In the genomic region with DNA sequence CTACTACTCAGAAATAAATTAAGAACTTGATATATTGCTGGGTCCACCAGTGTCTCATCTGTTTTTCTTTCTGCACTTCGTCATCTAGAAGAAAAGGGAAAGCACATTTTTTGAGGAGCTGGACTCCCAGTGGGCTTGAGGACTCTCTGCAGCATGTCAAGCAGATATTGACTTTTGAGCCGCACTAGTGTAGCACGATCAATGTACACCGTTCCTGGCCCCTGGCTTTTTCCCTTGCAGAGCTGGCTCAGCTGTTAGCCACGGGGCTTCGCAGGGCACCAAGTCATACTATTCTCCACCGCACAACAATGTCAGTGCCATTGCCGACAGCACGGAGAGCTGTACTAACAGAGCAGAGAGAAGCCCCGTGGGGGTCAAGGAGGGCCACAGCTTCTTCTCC, we compare ENCODE assay signal across 1 cellular context.
TF ChIP-seq lines count a peak whose summit lies in the region.

No MANE protein-coding gene starts in this region.

TF ChIP-seq in H1, 55 proteins besides CTCF, POLR2A, EP300 and RAD21 (continued from another document):
- TF ChIP-seq USF2 (IDR thresholded peaks at IDR 0.05; ENCODE audit: low read length) (no peak), RBBP5 (IDR thresholded peaks at IDR 0.05; ENCODE audit: borderline replicate concordance, low read depth, low read length) (no peak), KDM1A (IDR thresholded peaks at IDR 0.05; ENCODE audit: borderline replicate concordance, low read length) (no peak), HDAC2 (IDR thresholded peaks at IDR 0.05; ENCODE audit: borderline replicate concordance in 1 of 2, low read depth in 2 of 2, low read length in 2 of 2) (no peak)
- TF ChIP-seq, protein P1, sequence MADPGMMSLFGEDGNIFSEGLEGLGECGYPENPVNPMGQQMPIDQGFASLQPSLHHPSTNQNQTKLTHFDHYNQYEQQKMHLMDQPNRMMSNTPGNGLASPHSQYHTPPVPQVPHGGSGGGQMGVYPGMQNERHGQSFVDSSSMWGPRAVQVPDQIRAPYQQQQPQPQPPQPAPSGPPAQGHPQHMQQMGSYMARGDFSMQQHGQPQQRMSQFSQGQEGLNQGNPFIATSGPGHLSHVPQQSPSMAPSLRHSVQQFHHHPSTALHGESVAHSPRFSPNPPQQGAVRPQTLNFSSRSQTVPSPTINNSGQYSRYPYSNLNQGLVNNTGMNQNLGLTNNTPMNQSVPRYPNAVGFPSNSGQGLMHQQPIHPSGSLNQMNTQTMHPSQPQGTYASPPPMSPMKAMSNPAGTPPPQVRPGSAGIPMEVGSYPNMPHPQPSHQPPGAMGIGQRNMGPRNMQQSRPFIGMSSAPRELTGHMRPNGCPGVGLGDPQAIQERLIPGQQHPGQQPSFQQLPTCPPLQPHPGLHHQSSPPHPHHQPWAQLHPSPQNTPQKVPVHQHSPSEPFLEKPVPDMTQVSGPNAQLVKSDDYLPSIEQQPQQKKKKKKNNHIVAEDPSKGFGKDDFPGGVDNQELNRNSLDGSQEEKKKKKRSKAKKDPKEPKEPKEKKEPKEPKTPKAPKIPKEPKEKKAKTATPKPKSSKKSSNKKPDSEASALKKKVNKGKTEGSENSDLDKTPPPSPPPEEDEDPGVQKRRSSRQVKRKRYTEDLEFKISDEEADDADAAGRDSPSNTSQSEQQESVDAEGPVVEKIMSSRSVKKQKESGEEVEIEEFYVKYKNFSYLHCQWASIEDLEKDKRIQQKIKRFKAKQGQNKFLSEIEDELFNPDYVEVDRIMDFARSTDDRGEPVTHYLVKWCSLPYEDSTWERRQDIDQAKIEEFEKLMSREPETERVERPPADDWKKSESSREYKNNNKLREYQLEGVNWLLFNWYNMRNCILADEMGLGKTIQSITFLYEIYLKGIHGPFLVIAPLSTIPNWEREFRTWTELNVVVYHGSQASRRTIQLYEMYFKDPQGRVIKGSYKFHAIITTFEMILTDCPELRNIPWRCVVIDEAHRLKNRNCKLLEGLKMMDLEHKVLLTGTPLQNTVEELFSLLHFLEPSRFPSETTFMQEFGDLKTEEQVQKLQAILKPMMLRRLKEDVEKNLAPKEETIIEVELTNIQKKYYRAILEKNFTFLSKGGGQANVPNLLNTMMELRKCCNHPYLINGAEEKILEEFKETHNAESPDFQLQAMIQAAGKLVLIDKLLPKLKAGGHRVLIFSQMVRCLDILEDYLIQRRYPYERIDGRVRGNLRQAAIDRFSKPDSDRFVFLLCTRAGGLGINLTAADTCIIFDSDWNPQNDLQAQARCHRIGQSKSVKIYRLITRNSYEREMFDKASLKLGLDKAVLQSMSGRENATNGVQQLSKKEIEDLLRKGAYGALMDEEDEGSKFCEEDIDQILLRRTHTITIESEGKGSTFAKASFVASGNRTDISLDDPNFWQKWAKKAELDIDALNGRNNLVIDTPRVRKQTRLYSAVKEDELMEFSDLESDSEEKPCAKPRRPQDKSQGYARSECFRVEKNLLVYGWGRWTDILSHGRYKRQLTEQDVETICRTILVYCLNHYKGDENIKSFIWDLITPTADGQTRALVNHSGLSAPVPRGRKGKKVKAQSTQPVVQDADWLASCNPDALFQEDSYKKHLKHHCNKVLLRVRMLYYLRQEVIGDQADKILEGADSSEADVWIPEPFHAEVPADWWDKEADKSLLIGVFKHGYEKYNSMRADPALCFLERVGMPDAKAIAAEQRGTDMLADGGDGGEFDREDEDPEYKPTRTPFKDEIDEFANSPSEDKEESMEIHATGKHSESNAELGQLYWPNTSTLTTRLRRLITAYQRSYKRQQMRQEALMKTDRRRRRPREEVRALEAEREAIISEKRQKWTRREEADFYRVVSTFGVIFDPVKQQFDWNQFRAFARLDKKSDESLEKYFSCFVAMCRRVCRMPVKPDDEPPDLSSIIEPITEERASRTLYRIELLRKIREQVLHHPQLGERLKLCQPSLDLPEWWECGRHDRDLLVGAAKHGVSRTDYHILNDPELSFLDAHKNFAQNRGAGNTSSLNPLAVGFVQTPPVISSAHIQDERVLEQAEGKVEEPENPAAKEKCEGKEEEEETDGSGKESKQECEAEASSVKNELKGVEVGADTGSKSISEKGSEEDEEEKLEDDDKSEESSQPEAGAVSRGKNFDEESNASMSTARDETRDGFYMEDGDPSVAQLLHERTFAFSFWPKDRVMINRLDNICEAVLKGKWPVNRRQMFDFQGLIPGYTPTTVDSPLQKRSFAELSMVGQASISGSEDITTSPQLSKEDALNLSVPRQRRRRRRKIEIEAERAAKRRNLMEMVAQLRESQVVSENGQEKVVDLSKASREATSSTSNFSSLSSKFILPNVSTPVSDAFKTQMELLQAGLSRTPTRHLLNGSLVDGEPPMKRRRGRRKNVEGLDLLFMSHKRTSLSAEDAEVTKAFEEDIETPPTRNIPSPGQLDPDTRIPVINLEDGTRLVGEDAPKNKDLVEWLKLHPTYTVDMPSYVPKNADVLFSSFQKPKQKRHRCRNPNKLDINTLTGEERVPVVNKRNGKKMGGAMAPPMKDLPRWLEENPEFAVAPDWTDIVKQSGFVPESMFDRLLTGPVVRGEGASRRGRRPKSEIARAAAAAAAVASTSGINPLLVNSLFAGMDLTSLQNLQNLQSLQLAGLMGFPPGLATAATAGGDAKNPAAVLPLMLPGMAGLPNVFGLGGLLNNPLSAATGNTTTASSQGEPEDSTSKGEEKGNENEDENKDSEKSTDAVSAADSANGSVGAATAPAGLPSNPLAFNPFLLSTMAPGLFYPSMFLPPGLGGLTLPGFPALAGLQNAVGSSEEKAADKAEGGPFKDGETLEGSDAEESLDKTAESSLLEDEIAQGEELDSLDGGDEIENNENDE (IDR thresholded peaks at IDR 0.05; ENCODE audit: insufficient replicate concordance, low read length): no peak
